ENCODE assay signal across 1 cellular context in the genomic region with DNA sequence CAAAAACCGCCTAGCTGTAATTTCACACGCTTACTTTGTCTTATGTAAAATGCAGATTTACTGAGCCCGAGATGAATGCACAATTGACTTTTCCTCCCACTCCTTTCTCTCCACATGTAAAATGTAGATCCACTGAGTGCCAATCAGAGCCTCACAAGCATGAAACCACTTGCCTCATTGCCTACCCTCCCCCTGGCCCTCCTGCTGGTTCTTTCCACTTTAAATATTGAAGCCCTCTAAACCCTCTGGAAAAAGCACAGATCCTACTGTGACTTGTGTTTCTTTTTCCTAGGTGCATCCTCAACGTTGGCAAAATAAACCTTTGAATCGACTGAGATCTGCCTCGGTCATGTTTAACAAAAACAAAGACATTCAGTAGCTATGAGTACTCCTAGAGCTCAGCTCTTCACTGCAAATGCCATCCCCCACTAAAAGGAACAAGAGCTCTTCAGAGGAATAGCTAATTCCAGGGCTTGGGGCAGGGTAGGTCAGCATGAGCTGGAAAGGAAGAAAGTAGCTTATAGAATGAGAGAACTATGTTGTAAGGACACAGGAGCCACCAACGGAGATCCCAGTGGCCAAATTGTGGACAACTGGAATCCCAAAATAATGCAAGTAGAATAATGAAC.
A peak's percentile ranks its signal among the peaks of the same experiment; 100 is the strongest.
TF ChIP-seq lines count a peak whose summit lies in the region.

No MANE protein-coding gene starts in this region.

TF ChIP-seq in H1, 55 proteins besides CTCF, POLR2A, EP300 and RAD21 (continued from another document):
- TF ChIP-seq KDM1A (IDR thresholded peaks at IDR 0.05; ENCODE audit: borderline replicate concordance, low read length), result peak; percentile 30; the same call in 1 of the 2 replicates
